Comparison of ENCODE assay signal across 17 cellular contexts in the genomic region with DNA sequence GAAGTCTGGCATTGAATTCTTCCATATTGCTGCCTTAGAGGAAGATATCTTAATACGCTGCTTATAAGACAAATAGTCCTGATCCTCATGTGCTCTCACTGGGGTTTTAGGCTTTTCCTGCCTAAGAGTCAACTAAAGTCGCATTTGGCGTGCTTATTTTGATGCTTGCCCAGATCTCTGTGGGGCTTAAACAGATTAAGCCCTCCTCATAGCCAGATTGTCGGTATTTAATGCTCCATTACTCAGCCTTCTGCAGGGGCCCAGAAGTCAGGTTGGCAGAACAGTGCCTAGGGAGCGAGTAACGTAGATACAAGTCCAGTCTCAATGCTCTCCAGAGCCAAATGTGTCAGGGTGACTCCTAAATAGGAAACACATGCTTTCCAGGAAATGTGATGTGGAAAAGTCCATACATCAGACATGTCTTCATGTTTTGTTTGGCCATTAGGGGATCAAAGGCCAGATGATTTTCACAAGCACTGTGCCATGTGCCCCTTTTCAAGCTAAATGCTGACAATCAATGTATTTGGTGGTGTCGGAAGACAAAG.
"Had no signal": no experiment of that assay in that cellular context is flagged by ENCODE, and none has a peak within 500 bp of the region (broad histone marks: within the 10 kb centered on the region; RNA-seq: fewer than 3 reads in every experiment).

No MANE protein-coding gene starts in this region.

- ATAC-seq: activated naive CD8-positive, alpha-beta T cell treated with anti-CD3 and anti-CD28 coated beads, Interleukin-2, amount 50 U/mL, for 24 hours; activated T-cell treated with anti-CD3 and anti-CD28 coated beads, Interleukin-2, amount 50 U/mL, for 4 hours; foreskin keratinocyte; left lobe of liver; natural killer cell treated with Interleukin-12 subunit alpha and Interleukin-12 subunit beta and Interleukin-15 and Interleukin-18, amount 100 ng/mL, for 72 hours; stimulated activated memory B cell treated with anti-CD40 and anti-IgM and Interleukin-4, amounts not matched to agents 10 μg/mL and 1 μg/mL and 100 μg/mL, for 72 hours had no signal

- DNase-seq: activated CD4-positive, alpha-beta T cell treated with anti-CD3 and anti-CD28 coated beads, Interleukin-2, amount 50 U/mL, for 1 hour; activated CD8-positive, alpha-beta memory T cell treated with anti-CD3 and anti-CD28 coated beads, Interleukin-2, amount 50 U/mL, for 4 hours; activated naive CD4-positive, alpha-beta T cell treated with anti-CD3 and anti-CD28 coated beads for 36 hours; activated naive CD8-positive, alpha-beta T cell treated with anti-CD3 and anti-CD28 coated beads, Interleukin-2, amount 50 U/mL, for 24 hours; activated T-cell treated with anti-CD3 and anti-CD28 coated beads, Interleukin-2, amount 50 U/mL, for 4 hours; anterior cingulate cortex; central memory CD4-positive, alpha-beta T cell; colonic mucosa; foreskin keratinocyte; kidney; sigmoid colon; spleen; stimulated activated CD4-positive, alpha-beta T cell treated with anti-CD3 and anti-CD28 coated beads, Interleukin-4, amount 100 ng/mL, for 4 hours; testis had no signal
